ENCODE assay signal across 8 cellular contexts in genomic region chr4:118969359-118969758, GRCh38.
DNase-seq lines count a peak whose midpoint lies in the region; ATAC-seq and TF ChIP-seq lines count a peak whose summit lies in the region.

No MANE protein-coding gene starts in this region.

- no peak overlapping the region for H4K8ac ChIP-seq in IMR-90 (ENCODE audit: low read depth in 2 of 2, low read length in 2 of 2)

- no peak overlapping the region for H3K14ac ChIP-seq in IMR-90 (replicated peaks; ENCODE audit: low read depth, low read length)

- peak overlapping the region; percentile 87 for H2BK5ac ChIP-seq in IMR-90 (ENCODE audit: low read depth, low read length, poor library complexity, severe bottlenecking)

- H4K91ac ChIP-seq in IMR-90 (ENCODE audit: insufficient read depth, low read depth, low read length): no peak overlapping the region

- peak; percentile 75 for ATAC-seq in IMR-90 (ENCODE audit: low read depth)
- ATAC-seq in SK-N-SH treated with all-trans-retinoic acid at 6 μM for 48 hours: peak; percentile 83
- no peak for ATAC-seq in HG03457 (IDR thresholded peaks at IDR 0.05; ENCODE audit: unreplicated experiment)
- no peak for ATAC-seq in naive thymus-derived CD8-positive, alpha-beta T cell
- ATAC-seq in HG03139 (IDR thresholded peaks at IDR 0.05; ENCODE audit: unreplicated experiment): no peak

- peak; percentile 86 for TF ChIP-seq CTCF in IMR-90 (conservative IDR thresholded peaks at IDR 0.05; ENCODE audit: low read depth, low read length)
- TF ChIP-seq CTCF in foreskin fibroblast (IDR thresholded peaks at IDR 0.05; ENCODE audit: low read depth, low read length): peak; percentile 68

- no peaks in the 10 kb centered on the region for H3K79me1 ChIP-seq in IMR-90 (ENCODE audit: low read depth in 1 of 2, low read length in 2 of 2)

- DNase-seq in COLO668 (lab: John Stamatoyannopoulos, UW; ENCODE audit: unreplicated experiment) (peak; percentile 38), IMR-90 (peak; percentile 82), foreskin fibroblast (peak; percentile 53 to 85)
- no peak for DNase-seq in naive thymus-derived CD8-positive, alpha-beta T cell

- BruUV-seq in IMR-90 (replicated peaks; lab: Mats Ljungman, UMichigan): no TSS peak

- dilution Hi-C loops in IMR-90 (cut with HindIII; ENCODE audit: low sequenced_read_pairs, unreplicated experiment): no loop called here

- no peak overlapping the region for H3K23ac ChIP-seq in IMR-90 (ENCODE audit: low read depth, low read length)

- TF ChIP-seq POLR2A in IMR-90 (IDR thresholded peaks at IDR 0.05; ENCODE audit: low read depth, low read length): 0 out of 2 replicates have a peak, but pooled peaks have one; percentile 46

- H3K27me3 ChIP-seq in IMR-90 (ENCODE audit: control insufficient read depth, insufficient read depth, low read length): no peaks in the 10 kb centered on the region
- no peaks in the 10 kb centered on the region for H3K27me3 ChIP-seq in rectal smooth muscle tissue (ENCODE audit: control insufficient read depth, insufficient read depth, low read length)

- H2BK15ac ChIP-seq in IMR-90 (ENCODE audit: low read depth, low read length): no peak overlapping the region

- H3K36me3 ChIP-seq in IMR-90 (ENCODE audit: control insufficient read depth, insufficient read depth, low read length) (no peaks in the 10 kb centered on the region), rectal smooth muscle tissue (ENCODE audit: control insufficient read depth, insufficient read depth, low read length) (no peaks in the 10 kb centered on the region)

- H3K27me3 Mint-ChIP-seq in naive thymus-derived CD8-positive, alpha-beta T cell: no peaks in the 10 kb centered on the region

- no peaks in the 10 kb centered on the region for H3K9me3 Mint-ChIP-seq in naive thymus-derived CD8-positive, alpha-beta T cell

- no peak overlapping the region for H3K56ac ChIP-seq in IMR-90 (ENCODE audit: extremely low read depth, insufficient read depth, low read length)

- in situ Hi-C loops in IMR-90 (cut with MboI; ENCODE audit: low sequenced_read_pairs): loop anchor here (25.0 kb wide), 1 partner anchor 432 kb away; no protein-coding TSS in a partner anchor

- peaks cover 5 to 10% (median 8%) of the 10 kb centered on the region in 4 donors for H3K4me1 Mint-ChIP-seq in naive thymus-derived CD8-positive, alpha-beta T cell

- H3K4me3 ChIP-seq in IMR-90 (ENCODE audit: insufficient read depth, low read depth, low read length): no peak overlapping the region
- H3K4me3 ChIP-seq in foreskin fibroblast (ENCODE audit: low read depth in 1 of 2, low read length in 2 of 2): no peak overlapping the region
- no peak overlapping the region for H3K4me3 ChIP-seq in rectal smooth muscle tissue (ENCODE audit: low read length)

- peak overlapping the region; percentile 55; the same call in 1 of the 2 replicates for H3K4me2 ChIP-seq in IMR-90 (ENCODE audit: low read depth, low read length)

- no peak overlapping the region for H3K27ac Mint-ChIP-seq in naive thymus-derived CD8-positive, alpha-beta T cell

- no peak overlapping the region for H2BK20ac ChIP-seq in IMR-90 (ENCODE audit: low read depth, low read length)

- H3K9me1 ChIP-seq in IMR-90 (ENCODE audit: insufficient read depth, low read length): peaks cover 7% of the 10 kb centered on the region; the same call in 1 of the 2 replicates

- no peak overlapping the region for H2AK9ac ChIP-seq in IMR-90 (replicated peaks; ENCODE audit: low read depth, low read length, poor library complexity)

- TF ChIP-seq RAD21 in IMR-90 (IDR thresholded peaks at IDR 0.05; ENCODE audit: low read length): peak; percentile 92

- no peak overlapping the region for H3K4ac ChIP-seq in IMR-90 (ENCODE audit: low read depth, low read length)

- no peak overlapping the region for H2AFZ ChIP-seq in IMR-90 (replicated peaks; ENCODE audit: low read length, poor library complexity)

- no peak overlapping the region for H3K18ac ChIP-seq in IMR-90 (ENCODE audit: low read depth, low read length)

- H3K4me3 Mint-ChIP-seq in naive thymus-derived CD8-positive, alpha-beta T cell: no peak overlapping the region

- POLR2A ChIA-PET in IMR-90 (lab: Charles Lee; ENCODE audit: unreplicated experiment): no interaction called here
- POLR2A ChIA-PET in naive thymus-derived CD8-positive, alpha-beta T cell (lab: Charles Lee): no interaction called here

- H3K9ac ChIP-seq in IMR-90 (ENCODE audit: low read depth, low read length) (no peak overlapping the region), rectal smooth muscle tissue (ENCODE audit: low read length) (no peak overlapping the region)

- H3K27ac ChIP-seq in IMR-90 (ENCODE audit: insufficient read depth, low read length) (no peak overlapping the region), rectal smooth muscle tissue (ENCODE audit: low read depth, low read length) (peak overlapping the region; percentile 80)

- no peak overlapping the region for H2BK120ac ChIP-seq in IMR-90 (ENCODE audit: low read depth, low read length)

- no peaks in the 10 kb centered on the region for H4K20me1 ChIP-seq in IMR-90 (ENCODE audit: insufficient read depth, low read length)

- peaks cover 16% of the 10 kb centered on the region for H3K4me1 ChIP-seq in IMR-90 (ENCODE audit: control insufficient read depth, insufficient read depth, low read length)
- peaks cover 75% of the 10 kb centered on the region for H3K4me1 ChIP-seq in rectal smooth muscle tissue (ENCODE audit: control insufficient read depth, insufficient read depth, low read length)

- no peak overlapping the region for H4K5ac ChIP-seq in IMR-90 (ENCODE audit: low read depth, low read length)

- intact Hi-C loops in IMR-90 (cut with micrococcal nuclease): loop anchor here (1.0 to 10.0 kb wide), 6 partner anchors 52 to 545 kb away; no protein-coding TSS in a partner anchor

- no CpG with 5 or more reads among the region's 5 CpGs for WGBS in IMR-90 (ENCODE audit: extremely low coverage in 2 of 2, insufficient read length in 1 of 2), 2 experiments

- no peaks in the 10 kb centered on the region for H3K9me3 ChIP-seq in IMR-90 (ENCODE audit: control insufficient read depth, insufficient read depth, low read length)

- no peak overlapping the region for H2AK5ac ChIP-seq in IMR-90 (ENCODE audit: low read depth, low read length)

- H3K36me3 Mint-ChIP-seq in naive thymus-derived CD8-positive, alpha-beta T cell: no peaks in the 10 kb centered on the region

- CTCF ChIA-PET in IMR-90 (lab: Yijun Ruan, JAX): interaction anchor here (0.5 kb wide), 1 partner anchor 198 kb away, joined by 3 read pairs; no protein-coding TSS in a partner anchor

TF ChIP-seq in IMR-90, 13 proteins besides CTCF, POLR2A, EP300 and RAD21:
- no peak for TF ChIP-seq MXI1 (IDR thresholded peaks at IDR 0.05; ENCODE audit: borderline replicate concordance, low read depth, low read length)
- peak; percentile 86 for TF ChIP-seq SMC3 (IDR thresholded peaks at IDR 0.05; ENCODE audit: low read depth, low read length)

TF ChIP-seq in SK-N-SH treated with all-trans-retinoic acid at 6 μM for 48 hours, 23 proteins besides CTCF, POLR2A, EP300 and RAD21:
- TF ChIP-seq RARB (CRISPR knock-in tag; IDR thresholded peaks at IDR 0.05) (no peak), PPARA (CRISPR knock-in tag; IDR thresholded peaks at IDR 0.05; ENCODE audit: borderline replicate concordance) (no peak), GLIS3 (CRISPR knock-in tag; IDR thresholded peaks at IDR 0.05) (no peak), TOX (CRISPR knock-in tag; IDR thresholded peaks at IDR 0.05; ENCODE audit: borderline replicate concordance) (no peak), ESRRG (CRISPR knock-in tag; IDR thresholded peaks at IDR 0.05) (no peak)

Comparison
In these comparisons a context has a peak if more than half of its experiments do, and no peak if none do; other contexts are left out.
1. DNase-seq: peak in COLO668 (single experiment), IMR-90 (single experiment) and foreskin fibroblast (2 of 2); none in naive thymus-derived CD8-positive, alpha-beta T cell (0 of 10).
2. ATAC-seq: peak in IMR-90 (single experiment) and SK-N-SH treated with all-trans-retinoic acid at 6 μM for 48 hours (single experiment); none in HG03457 (single experiment), naive thymus-derived CD8-positive, alpha-beta T cell (0 of 2) and HG03139 (single experiment).